ENCODE assay signal across 8 cellular contexts in genomic region chr20:1299522-1299921, GRCh38. TPM values are rescaled to one million over a fixed set of nuclear protein-coding genes. Genes with fewer than 3 reads are reported as not detected.
DNase-seq lines count a peak whose midpoint lies in the region; ATAC-seq and TF ChIP-seq lines count a peak whose summit lies in the region.

No MANE protein-coding gene starts in this region.

- TF ChIP-seq CTCF in gastroesophageal sphincter (IDR thresholded peaks at IDR 0.05), result no peak
- TF ChIP-seq CTCF in thyroid gland (IDR thresholded peaks at IDR 0.05), result peak in 3 of 6 experiments; percentile 14 to 20 (median 14)

- DNase-seq in activated CD4-positive, alpha-beta T cell treated with anti-CD3 and anti-CD28 coated beads for 36 hours, result peak; percentile 58
- DNase-seq in activated CD4-positive, alpha-beta T cell treated with anti-CD3 and anti-CD28 coated beads for 1 hour, result no peak
- peak; percentile 80 for DNase-seq in activated CD4-positive, alpha-beta T cell treated with anti-CD3 and anti-CD28 coated beads, Interleukin-2, amount 10 ng/mL, durations not matched to agents 24 days and 14 days
- DNase-seq in thyroid gland, result peak; percentile 25 to 26
- DNase-seq in amniotic stem cell (lab: John Stamatoyannopoulos, UW), result no peak

- POLR2A ChIA-PET in activated CD4-positive, alpha-beta T cell treated with anti-CD3 and anti-CD28 coated beads for 36 hours (lab: Charles Lee), result interaction anchor here (0.6 kb wide), 1 partner anchor 26 kb away, joined by 3 read pairs; no protein-coding TSS in a partner anchor

- no peak overlapping the region for H3K27ac ChIP-seq in gastroesophageal sphincter
- peak overlapping the region in 1 of 3 donors; percentile 40 for H3K27ac ChIP-seq in thyroid gland

- CTCF ChIA-PET in activated CD4-positive, alpha-beta T cell treated with anti-CD3 and anti-CD28 coated beads for 36 hours (lab: Charles Lee), result interaction anchor here (0.7 to 1.3 kb wide), 4 partner anchors 13 to 129 kb away, joined by 3 to 4 read pairs (median 4); no protein-coding TSS in a partner anchor

- H3K4me1 Mint-ChIP-seq in activated CD4-positive, alpha-beta T cell treated with anti-CD3 and anti-CD28 coated beads for 36 hours, result peaks cover 18% of the 10 kb centered on the region
- peaks cover 20% of the 10 kb centered on the region for H3K4me1 Mint-ChIP-seq in activated CD4-positive, alpha-beta T cell treated with anti-CD3 and anti-CD28 coated beads, Interleukin-2, amount 10 ng/mL, durations not matched to agents 24 days and 14 days

- TF ChIP-seq EP300 in gastroesophageal sphincter (IDR thresholded peaks at IDR 0.05), result no peak

- ATAC-seq in activated CD4-positive, alpha-beta T cell treated with anti-CD3 and anti-CD28 coated beads for 36 hours, result peak; percentile 42
- ATAC-seq in gastroesophageal sphincter (peak; percentile 7), HG02588 (IDR thresholded peaks at IDR 0.05; ENCODE audit: unreplicated experiment) (no peak), HG02852 (IDR thresholded peaks at IDR 0.05; ENCODE audit: unreplicated experiment) (no peak)

- H3K27me3 ChIP-seq in gastroesophageal sphincter (no peaks in the 10 kb centered on the region), thyroid gland (no peaks in the 10 kb centered on the region)

- no peak overlapping the region for H3K27ac Mint-ChIP-seq in activated CD4-positive, alpha-beta T cell treated with anti-CD3 and anti-CD28 coated beads for 36 hours
- peak overlapping the region; percentile 65 for H3K27ac Mint-ChIP-seq in activated CD4-positive, alpha-beta T cell treated with anti-CD3 and anti-CD28 coated beads, Interleukin-2, amount 10 ng/mL, durations not matched to agents 24 days and 14 days

- no peak overlapping the region for H3K4me3 Mint-ChIP-seq in activated CD4-positive, alpha-beta T cell treated with anti-CD3 and anti-CD28 coated beads for 36 hours
- no peak overlapping the region for H3K4me3 Mint-ChIP-seq in activated CD4-positive, alpha-beta T cell treated with anti-CD3 and anti-CD28 coated beads, Interleukin-2, amount 10 ng/mL, durations not matched to agents 24 days and 14 days

- H3K36me3 ChIP-seq in gastroesophageal sphincter (peaks cover 0 to 71% of the 10 kb centered on the region in 2 donors), thyroid gland (no peaks in the 10 kb centered on the region)

- no peak for TF ChIP-seq POLR2A in gastroesophageal sphincter (IDR thresholded peaks at IDR 0.05)
- TF ChIP-seq POLR2A in thyroid gland (IDR thresholded peaks at IDR 0.05), result no peak

- 80% methylated on average over 1 of the region's 9 CpGs; no CpG with 5 or more reads in 1 of the 2 donors for WGBS in gastroesophageal sphincter (ENCODE audit: low coverage in 1 of 2), 2 donors
- 72 to 88% methylated on average over 9 of the region's 9 CpGs for WGBS in thyroid gland, 2 donors

- no peaks in the 10 kb centered on the region for H3K36me3 Mint-ChIP-seq in activated CD4-positive, alpha-beta T cell treated with anti-CD3 and anti-CD28 coated beads for 36 hours (ENCODE audit: low read depth)
- no peaks in the 10 kb centered on the region for H3K36me3 Mint-ChIP-seq in activated CD4-positive, alpha-beta T cell treated with anti-CD3 and anti-CD28 coated beads, Interleukin-2, amount 10 ng/mL, durations not matched to agents 24 days and 14 days (ENCODE audit: low read depth)

- no peaks in the 10 kb centered on the region for H3K4me1 ChIP-seq in gastroesophageal sphincter
- H3K4me1 ChIP-seq in thyroid gland, result peaks cover 10 to 24% of the 10 kb centered on the region in 2 donors

- H3K9me3 Mint-ChIP-seq in activated CD4-positive, alpha-beta T cell treated with anti-CD3 and anti-CD28 coated beads for 36 hours (ENCODE audit: low read depth), result no peaks in the 10 kb centered on the region
- no peaks in the 10 kb centered on the region for H3K9me3 Mint-ChIP-seq in activated CD4-positive, alpha-beta T cell treated with anti-CD3 and anti-CD28 coated beads, Interleukin-2, amount 10 ng/mL, durations not matched to agents 24 days and 14 days

- H3K27me3 Mint-ChIP-seq in activated CD4-positive, alpha-beta T cell treated with anti-CD3 and anti-CD28 coated beads for 36 hours, result no peaks in the 10 kb centered on the region
- no peaks in the 10 kb centered on the region for H3K27me3 Mint-ChIP-seq in activated CD4-positive, alpha-beta T cell treated with anti-CD3 and anti-CD28 coated beads, Interleukin-2, amount 10 ng/mL, durations not matched to agents 24 days and 14 days

- H3K9me3 ChIP-seq in gastroesophageal sphincter, result no peaks in the 10 kb centered on the region
- no peaks in the 10 kb centered on the region for H3K9me3 ChIP-seq in thyroid gland

- intact Hi-C loops in activated CD4-positive, alpha-beta T cell treated with anti-CD3 and anti-CD28 coated beads for 36 hours (cut with DNase I, micrococcal nuclease), result no loop called here
- intact Hi-C loops in activated CD4-positive, alpha-beta T cell treated with anti-CD3 and anti-CD28 coated beads, Interleukin-2, amount 10 ng/mL, durations not matched to agents 24 days and 14 days (cut with micrococcal nuclease), result no loop called here
- intact Hi-C loops in thyroid gland (cut with DNase I), result no loop called here

- no peak overlapping the region for H3K4me3 ChIP-seq in gastroesophageal sphincter
- H3K4me3 ChIP-seq in thyroid gland (replicated peaks in 1 of 3), result no peak overlapping the region

RNA-seq across cellular contexts. Expression of gene SDCBP2, which starts 29.4 kb away (rescaled TPM):
- 1 to 10 TPM; 2.8 to 3.2 TPM for total RNA-seq in activated CD4-positive, alpha-beta T cell treated with anti-CD3 and anti-CD28 coated beads for 36 hours
- total RNA-seq in activated CD4-positive, alpha-beta T cell treated with anti-CD3 and anti-CD28 coated beads, Interleukin-2, amount 10 ng/mL, durations not matched to agents 24 days and 14 days, result 2.0 and 3.0 TPM in 2 replicates
- 10 to 100 TPM in 1 of 4 donors, 1 to 10 TPM in 3; 1.6 to 17.5 (median 3.5) TPM for total RNA-seq in gastroesophageal sphincter
- total RNA-seq in thyroid gland, result 10 to 100 TPM; 18.0 to 37.6 (median 34.7) TPM

RNA-seq across cellular contexts. Expression of gene SNPH, which starts 33.4 kb away (rescaled TPM):
- 1 to 10 TPM; 2.5 to 2.9 TPM for total RNA-seq in activated CD4-positive, alpha-beta T cell treated with anti-CD3 and anti-CD28 coated beads for 36 hours
- 1.7 and 1.8 TPM in 2 replicates for total RNA-seq in activated CD4-positive, alpha-beta T cell treated with anti-CD3 and anti-CD28 coated beads, Interleukin-2, amount 10 ng/mL, durations not matched to agents 24 days and 14 days
- total RNA-seq in gastroesophageal sphincter, result 10 to 100 TPM in 3 of 4 donors, 1 to 10 TPM in 1; 9.8 to 31.6 (median 12.5) TPM
- total RNA-seq in thyroid gland, result 10 to 100 TPM in 3 of 4 donors, 1 to 10 TPM in 1; 9.3 to 16.2 (median 13.6) TPM

Comparison
In these comparisons a context has a peak if more than half of its experiments do, and no peak if none do; other contexts are left out.
1. DNase-seq: peak in activated CD4-positive, alpha-beta T cell treated with anti-CD3 and anti-CD28 coated beads for 36 hours (single experiment), activated CD4-positive, alpha-beta T cell treated with anti-CD3 and anti-CD28 coated beads, Interleukin-2, amount 10 ng/mL, durations not matched to agents 24 days and 14 days (single experiment) and thyroid gland (2 of 2); none in activated CD4-positive, alpha-beta T cell treated with anti-CD3 and anti-CD28 coated beads for 1 hour (single experiment) and amniotic stem cell (single experiment).
2. ATAC-seq: peak in activated CD4-positive, alpha-beta T cell treated with anti-CD3 and anti-CD28 coated beads for 36 hours (single experiment) and gastroesophageal sphincter (single experiment); none in HG02588 (single experiment) and HG02852 (single experiment).